In the genomic region with DNA sequence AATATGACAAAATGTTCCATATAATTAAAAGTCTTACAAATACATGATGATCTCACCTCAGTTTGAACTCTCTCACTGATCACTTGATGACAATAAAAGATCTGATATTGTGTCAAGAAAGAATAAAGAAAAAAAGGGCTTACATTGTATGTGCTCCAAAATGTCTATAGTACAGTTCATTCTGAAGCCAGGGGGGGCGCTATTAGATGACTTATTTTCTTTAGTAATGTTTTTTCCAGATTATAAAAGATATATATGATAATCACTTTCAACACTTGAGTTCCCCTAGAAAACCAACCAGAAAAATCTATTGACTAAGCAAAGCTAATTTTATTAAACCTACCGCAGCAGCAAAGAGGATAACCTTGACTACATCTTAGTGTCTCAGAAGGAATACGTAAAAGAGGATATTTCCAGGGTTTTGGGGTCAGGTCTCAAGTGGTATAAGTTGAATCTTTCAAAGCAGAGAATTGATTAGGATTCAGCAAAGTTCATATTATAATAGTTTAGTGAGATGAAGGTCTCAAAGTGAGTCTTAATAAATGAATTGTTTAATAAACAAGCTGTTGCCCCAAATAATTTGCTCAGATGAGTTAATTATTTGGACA, we compare ENCODE assay signal across 10 cellular contexts. TPM values are rescaled to one million over a fixed set of nuclear protein-coding genes. Genes with fewer than 3 reads are reported as not detected.
DNase-seq lines count a peak whose midpoint lies in the region; ATAC-seq and TF ChIP-seq lines count a peak whose summit lies in the region.
"Had no signal": no experiment of that assay in that cellular context is flagged by ENCODE, and none has a peak within 500 bp of the region (broad histone marks: within the 10 kb centered on the region; RNA-seq: fewer than 3 reads in every experiment).

No MANE protein-coding gene starts in this region.

- DNase-seq in mesendoderm (peak; percentile 24), NCI-H226 (no peak)
- no peak for DNase-seq in stimulated activated CD4-positive, alpha-beta T cell treated with anti-CD3 and anti-CD28 coated beads, Interleukin-2, amount 100 ng/mL, for 48 hours

- H3K4me2 ChIP-seq in KMS-11 (no peak overlapping the region), mesendoderm (ENCODE audit: low read length) (no peak overlapping the region)

- no peak for ATAC-seq in GM21515 (IDR thresholded peaks at IDR 0.05; ENCODE audit: unreplicated experiment)
- no peak for ATAC-seq in GM21367 (IDR thresholded peaks at IDR 0.05; ENCODE audit: unreplicated experiment)
- ATAC-seq: esophagus mucosa had no signal

- H3K4me1 ChIP-seq in KMS-11 (ENCODE audit: low read depth, poor library complexity, severe bottlenecking) (no peaks in the 10 kb centered on the region), mesendoderm (ENCODE audit: control insufficient read depth, low read depth, low read length) (no peaks in the 10 kb centered on the region)

- TF ChIP-seq CTCF in C4-2B (conservative IDR thresholded peaks at IDR 0.05) (peak; percentile 72), KMS-11 (conservative IDR thresholded peaks at IDR 0.05; ENCODE audit: low read depth, low read length) (peak; percentile 72)

- H3K23ac ChIP-seq in mesendoderm (ENCODE audit: low read length) = no peak overlapping the region

- no peak overlapping the region for H2AFZ ChIP-seq in KMS-11 (ENCODE audit: low read depth)

- H4K20me1 ChIP-seq in KMS-11 (ENCODE audit: insufficient read depth) = no peaks in the 10 kb centered on the region

- no peak overlapping the region for H4K5ac ChIP-seq in mesendoderm (ENCODE audit: low read length)

- H2BK15ac ChIP-seq in mesendoderm (replicated peaks; ENCODE audit: low read depth) = no peak overlapping the region

- H3K79me2 ChIP-seq in KMS-11 (ENCODE audit: insufficient read depth, low read depth) = no peaks in the 10 kb centered on the region
- no peaks in the 10 kb centered on the region for H3K79me2 ChIP-seq in mesendoderm (ENCODE audit: control insufficient read depth, insufficient read depth, low read length)

- H3K79me1 ChIP-seq in mesendoderm (ENCODE audit: low read length) = no peaks in the 10 kb centered on the region

- no peak overlapping the region for H3K4ac ChIP-seq in mesendoderm (ENCODE audit: low read depth, low read length)

- no peak overlapping the region for H3K18ac ChIP-seq in mesendoderm (ENCODE audit: low read length)

- H2BK5ac ChIP-seq in mesendoderm (ENCODE audit: low read length) = no peak overlapping the region

- no CpG with 5 or more reads among the region's 3 CpGs for WGBS in mesendoderm (ENCODE audit: extremely low coverage, insufficient coverage, low lambda C conversion rate)

- H3K27me3 ChIP-seq in KMS-11 (ENCODE audit: insufficient read depth, low read depth) = no peaks in the 10 kb centered on the region
- no peaks in the 10 kb centered on the region for H3K27me3 ChIP-seq in mesendoderm (ENCODE audit: insufficient read depth, low read length, poor library complexity)

- no peak overlapping the region for H4K8ac ChIP-seq in mesendoderm (ENCODE audit: low read depth, low read length)

- H3K36me3 ChIP-seq in KMS-11 (ENCODE audit: insufficient read depth) = no peaks in the 10 kb centered on the region
- H3K36me3 ChIP-seq in mesendoderm (ENCODE audit: control insufficient read depth, insufficient read depth, low read length) = no peaks in the 10 kb centered on the region
- H3K36me3 ChIP-seq: thoracic aorta had no signal

- H3K27ac ChIP-seq in C4-2B (no peak overlapping the region), KMS-11 (no peak overlapping the region), angular gyrus (ENCODE audit: low read depth, low read length) (peak overlapping the region; percentile 63), mesendoderm (ENCODE audit: low read depth, low read length) (no peak overlapping the region)
- H3K27ac ChIP-seq: thoracic aorta had no signal

- H2BK120ac ChIP-seq in mesendoderm (ENCODE audit: low read depth, low read length) = no peak overlapping the region

- H3K4me3 ChIP-seq in KMS-11 (IDR thresholded peaks at IDR 0.05; ENCODE audit: insufficient read depth, low read depth, low read length) (no peak overlapping the region), mesendoderm (ENCODE audit: low read length) (no peak overlapping the region)
- H3K4me3 ChIP-seq: thoracic aorta had no signal

- H2AK5ac ChIP-seq in mesendoderm (ENCODE audit: low read length) = no peak overlapping the region

- H3K9ac ChIP-seq in KMS-11 (no peak overlapping the region), mesendoderm (ENCODE audit: low read length) (no peak overlapping the region)

- H3K56ac ChIP-seq in mesendoderm (ENCODE audit: low read length) = no peak overlapping the region

RNA-seq across cellular contexts. Expression of a gene that starts 55.8 kb away (rescaled TPM):
- 31.8 TPM for polyA plus RNA-seq in mesendoderm (2013, experiment 1 of 2)
- 31.3 TPM for polyA plus RNA-seq in mesendoderm (2013, experiment 2 of 2)
